Comparison of ENCODE assay signal across 30 cellular contexts in genomic region chr22:28279888-28280287, GRCh38.
"Had no signal": no experiment of that assay in that cellular context is flagged by ENCODE, and none has a peak within 500 bp of the region (broad histone marks: within the 10 kb centered on the region; RNA-seq: fewer than 3 reads in every experiment).

No MANE protein-coding gene starts in this region.

- H3K4me1 ChIP-seq: breast epithelium, sigmoid colon, testis had no signal

- H3K4me3 ChIP-seq: breast epithelium, dorsolateral prefrontal cortex, esophagus muscularis mucosa, sigmoid colon, smooth muscle cell, testis, vagina had no signal

- H3K27me3 Mint-ChIP-seq: activated naive CD8-positive, alpha-beta T cell treated with anti-CD3 and anti-CD28 coated beads for 36 hours; progenitor cell of endocrine pancreas; stimulated activated naive B cell treated with anti-CD40 and anti-IgM and Interleukin-4, amounts not matched to agents 10 μg/mL and 1 μg/mL and 100 μg/mL, for 72 hours; type B pancreatic cell had no signal

- H3K4me3 Mint-ChIP-seq: activated naive CD8-positive, alpha-beta T cell treated with anti-CD3 and anti-CD28 coated beads for 36 hours; activated T-cell treated with anti-CD3 and anti-CD28 coated beads, Interleukin-2, amount 50 U/mL, for 4 hours; central memory CD8-positive, alpha-beta T cell; effector memory CD8-positive, alpha-beta T cell; natural killer cell; stimulated activated naive B cell treated with anti-CD40 and anti-IgM and Interleukin-4, amounts not matched to agents 10 μg/mL and 1 μg/mL and 100 μg/mL, for 72 hours; T-helper 1 cell treated with Interleukin-12 subunit alpha and Interleukin-12 subunit beta and Interleukin-4 antibody, amounts not matched to agents 30 μg/mL and 1 μg/mL, for 36 hours; type B pancreatic cell had no signal

- H3K36me3 Mint-ChIP-seq: activated naive CD8-positive, alpha-beta T cell treated with anti-CD3 and anti-CD28 coated beads for 36 hours; natural killer cell; stimulated activated naive B cell treated with anti-CD40 and anti-IgM and Interleukin-4, amounts not matched to agents 10 μg/mL and 1 μg/mL and 100 μg/mL, for 72 hours; type B pancreatic cell had no signal

- H3K4me1 Mint-ChIP-seq: central memory CD8-positive, alpha-beta T cell; natural killer cell; stimulated activated naive B cell treated with anti-CD40 and anti-IgM and Interleukin-4, amounts not matched to agents 10 μg/mL and 1 μg/mL and 100 μg/mL, for 72 hours had no signal

- H3K27me3 ChIP-seq: breast epithelium, dorsolateral prefrontal cortex, esophagus muscularis mucosa, sigmoid colon, testis, vagina had no signal

- H3K9me3 Mint-ChIP-seq: activated naive CD8-positive, alpha-beta T cell treated with anti-CD3 and anti-CD28 coated beads for 36 hours; activated T-cell treated with anti-CD3 and anti-CD28 coated beads, Interleukin-2, amount 50 U/mL, for 4 hours; activated T-helper 2 cell treated with anti-CD3 and anti-CD28 coated beads, Interferon-gamma antibody, Interleukin-2, Interleukin-4, amounts not matched to agents 10 μg/mL and 5 μg/mL and 100 μg/mL, durations not matched to agents 14 hours and 24 hours and 36 hours; central memory CD8-positive, alpha-beta T cell; effector memory CD8-positive, alpha-beta T cell; natural killer cell; stimulated activated naive B cell treated with anti-CD40 and anti-IgM and Interleukin-4, amounts not matched to agents 10 μg/mL and 1 μg/mL and 100 μg/mL, for 72 hours; T-helper 1 cell treated with Interleukin-12 subunit alpha and Interleukin-12 subunit beta and Interleukin-4 antibody, amounts not matched to agents 30 μg/mL and 1 μg/mL, for 36 hours; type B pancreatic cell had no signal

- H3K27ac ChIP-seq: breast epithelium, dorsolateral prefrontal cortex, esophagus muscularis mucosa, sigmoid colon, testis, vagina had no signal

- H3K36me3 ChIP-seq: breast epithelium, esophagus muscularis mucosa, sigmoid colon, vagina had no signal

- H3K9me3 ChIP-seq: breast epithelium, esophagus muscularis mucosa, sigmoid colon, testis, vagina had no signal

- DNase-seq: activated CD4-positive, alpha-beta T cell treated with anti-CD3 and anti-CD28 coated beads for 4 hours; activated CD4-positive, alpha-beta T cell treated with anti-CD3 and anti-CD28 coated beads, Interleukin-2, amount 50 U/mL, for 48 hours; activated CD4-positive, CD25-positive, alpha-beta regulatory T cell; activated CD8-positive, alpha-beta memory T cell treated with anti-CD3 and anti-CD28 coated beads, Interleukin-2, amount 50 U/mL, for 48 hours; activated naive CD4-positive, alpha-beta T cell treated with Interleukin-2 at 50 U/mL for 16 hours; activated naive CD8-positive, alpha-beta T cell treated with anti-CD3 and anti-CD28 coated beads for 36 hours; activated T-cell treated with anti-CD3 and anti-CD28 coated beads, Interleukin-2, amount 50 U/mL, for 4 hours; amniotic stem cell; dorsolateral prefrontal cortex; effector memory CD8-positive, alpha-beta T cell; left ventricle myocardium superior; mammary epithelial cell; midbrain; natural killer cell; retina; sigmoid colon; stimulated activated CD4-positive, alpha-beta T cell treated with anti-CD3 and anti-CD28 coated beads, Interleukin-2, amount 100 ng/mL, for 48 hours; stimulated activated CD8-positive, alpha-beta memory T cell treated with anti-CD3 and anti-CD28 coated beads, Interleukin-4, amount 100 ng/mL, for 48 hours; stimulated activated naive B cell treated with anti-CD40 and anti-IgM and Interleukin-4, amounts not matched to agents 10 μg/mL and 1 μg/mL and 100 μg/mL, for 72 hours; T1000; testis had no signal

- H3K27ac Mint-ChIP-seq: activated naive CD8-positive, alpha-beta T cell treated with anti-CD3 and anti-CD28 coated beads for 36 hours; activated T-helper 2 cell treated with anti-CD3 and anti-CD28 coated beads, Interferon-gamma antibody, Interleukin-2, Interleukin-4, amounts not matched to agents 10 μg/mL and 5 μg/mL and 100 μg/mL, durations not matched to agents 14 hours and 24 hours and 36 hours; effector memory CD8-positive, alpha-beta T cell; natural killer cell; progenitor cell of endocrine pancreas; stimulated activated naive B cell treated with anti-CD40 and anti-IgM and Interleukin-4, amounts not matched to agents 10 μg/mL and 1 μg/mL and 100 μg/mL, for 72 hours; T-helper 1 cell treated with Interleukin-12 subunit alpha and Interleukin-12 subunit beta and Interleukin-4 antibody, amounts not matched to agents 30 μg/mL and 1 μg/mL, for 36 hours; type B pancreatic cell had no signal
